8 cellular contexts compared by ENCODE assay signal in the genomic region with DNA sequence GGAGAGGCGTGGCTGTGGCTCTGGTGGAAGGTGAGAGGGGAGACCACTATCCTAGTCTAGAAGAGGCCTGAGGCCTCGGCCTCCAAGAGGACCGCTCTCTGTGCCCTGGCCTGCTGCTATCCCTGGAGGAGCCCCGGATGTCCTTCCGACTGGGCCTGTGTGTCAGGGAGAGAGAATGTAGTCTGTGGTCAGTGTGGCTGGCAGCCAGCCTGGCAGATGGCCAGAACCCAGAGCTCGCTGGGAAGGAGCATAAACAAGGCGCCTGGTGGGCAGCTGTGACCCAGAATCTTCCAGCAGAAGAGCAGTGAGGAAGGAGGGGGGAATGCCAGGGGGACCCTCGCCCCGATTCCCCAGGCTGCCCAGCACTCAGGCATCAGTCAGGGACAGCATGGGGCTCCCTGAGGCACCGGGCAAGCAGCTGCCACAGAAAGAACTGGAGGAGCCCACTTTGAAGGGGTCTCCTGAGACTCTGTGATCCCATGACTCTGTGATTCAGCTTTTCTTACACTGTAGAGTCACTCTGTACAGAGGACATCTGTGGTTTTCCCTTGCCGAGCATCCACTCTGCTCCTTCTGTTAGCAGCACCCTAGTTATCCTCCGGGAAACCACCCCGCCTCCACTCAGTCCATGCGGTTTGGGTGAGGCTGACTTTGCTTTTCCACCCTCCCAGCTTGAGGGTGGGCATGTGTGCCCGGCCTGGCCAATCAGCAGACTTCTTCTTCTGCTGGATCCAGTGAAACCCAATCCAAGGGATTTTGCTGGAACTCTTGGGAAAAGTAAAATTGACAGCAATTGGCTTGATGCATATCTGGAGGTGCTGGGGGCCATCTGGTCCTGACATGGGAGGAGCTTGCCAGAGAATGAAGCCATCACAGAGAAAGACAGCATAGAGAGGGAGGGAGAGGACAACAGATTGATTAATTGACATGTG. TPM values are rescaled to one million over a fixed set of nuclear protein-coding genes. Genes with fewer than 3 reads are reported as not detected.
A peak's percentile ranks its signal among the peaks of the same experiment; 100 is the strongest.
DNase-seq lines count a peak whose midpoint lies in the region; ATAC-seq and TF ChIP-seq lines count a peak whose summit lies in the region.

No MANE protein-coding gene starts in this region.

- no peak for TF ChIP-seq CTCF in glutamatergic neuron (IDR thresholded peaks at IDR 0.05; ENCODE audit: partially characterized antibody, unreplicated experiment)

- H3K4me1 Mint-ChIP-seq in activated T-cell treated with anti-CD3 and anti-CD28 coated beads, Interleukin-2, amount 50 U/mL, for 72 hours (ENCODE audit: low read depth): peaks cover 10% of the 10 kb centered on the region
- peaks cover 51% of the 10 kb centered on the region for H3K4me1 Mint-ChIP-seq in glutamatergic neuron (ENCODE audit: low read depth, unreplicated experiment)
- H3K4me1 Mint-ChIP-seq in effector memory CD8-positive, alpha-beta T cell (ENCODE audit: low read depth in 2 of 2): peaks cover 0 to 8% of the 10 kb centered on the region in 2 donors

- no peak overlapping the region for H3K4me3 Mint-ChIP-seq in activated T-cell treated with anti-CD3 and anti-CD28 coated beads, Interleukin-2, amount 50 U/mL, for 72 hours
- H3K4me3 Mint-ChIP-seq in glutamatergic neuron (ENCODE audit: unreplicated experiment): peak overlapping the region; percentile 86
- peak overlapping the region in 1 of 2 donors; percentile 15 for H3K4me3 Mint-ChIP-seq in effector memory CD8-positive, alpha-beta T cell

- DNase-seq in COR-L47 (lab: John Stamatoyannopoulos, UW) (peak; percentile 94), LoVo (ENCODE audit: low spot score) (peak; percentile 94), glutamatergic neuron (peak; percentile 89), nucleus accumbens (lab: John Stamatoyannopoulos, UW) (peak; percentile 22 to 93 (median 81)), GDM1 (lab: John Stamatoyannopoulos, UW) (no peak)
- peak in 1 of 2 donors; percentile 1 for DNase-seq in activated T-cell treated with anti-CD3 and anti-CD28 coated beads, Interleukin-2, amount 50 U/mL, for 72 hours
- DNase-seq in effector memory CD8-positive, alpha-beta T cell: no peak

- H3K27ac Mint-ChIP-seq in activated T-cell treated with anti-CD3 and anti-CD28 coated beads, Interleukin-2, amount 50 U/mL, for 72 hours: no peak overlapping the region
- peak overlapping the region; percentile 97 for H3K27ac Mint-ChIP-seq in glutamatergic neuron (ENCODE audit: unreplicated experiment)
- H3K27ac Mint-ChIP-seq in effector memory CD8-positive, alpha-beta T cell: no peak overlapping the region

- ATAC-seq in activated T-cell treated with anti-CD3 and anti-CD28 coated beads, Interleukin-2, amount 50 U/mL, for 72 hours (replicated peaks in 1 of 2): peak; percentile 33 to 47
- no peak for ATAC-seq in effector memory CD8-positive, alpha-beta T cell (replicated peaks)
- ATAC-seq in GM18868 (IDR thresholded peaks at IDR 0.05; ENCODE audit: unreplicated experiment): no peak

- H3K36me3 Mint-ChIP-seq in activated T-cell treated with anti-CD3 and anti-CD28 coated beads, Interleukin-2, amount 50 U/mL, for 72 hours (ENCODE audit: insufficient read depth in 2 of 2): no peaks in the 10 kb centered on the region
- H3K36me3 Mint-ChIP-seq in glutamatergic neuron (ENCODE audit: unreplicated experiment): no peaks in the 10 kb centered on the region
- H3K36me3 Mint-ChIP-seq in effector memory CD8-positive, alpha-beta T cell (ENCODE audit: insufficient read depth): no peaks in the 10 kb centered on the region

- H3K9me3 Mint-ChIP-seq in activated T-cell treated with anti-CD3 and anti-CD28 coated beads, Interleukin-2, amount 50 U/mL, for 72 hours: no peaks in the 10 kb centered on the region
- peaks cover 22% of the 10 kb centered on the region for H3K9me3 Mint-ChIP-seq in glutamatergic neuron (ENCODE audit: unreplicated experiment)
- no peaks in the 10 kb centered on the region for H3K9me3 Mint-ChIP-seq in effector memory CD8-positive, alpha-beta T cell

- peaks cover 30% of the 10 kb centered on the region for H3K27me3 Mint-ChIP-seq in activated T-cell treated with anti-CD3 and anti-CD28 coated beads, Interleukin-2, amount 50 U/mL, for 72 hours (ENCODE audit: low read depth)
- H3K27me3 Mint-ChIP-seq in glutamatergic neuron (ENCODE audit: unreplicated experiment): peaks cover 16% of the 10 kb centered on the region
- peaks cover 58 to 77% of the 10 kb centered on the region in 2 donors for H3K27me3 Mint-ChIP-seq in effector memory CD8-positive, alpha-beta T cell

RNA-seq across cellular contexts. Expression of gene PWWP2A, which starts 46.2 kb away (rescaled TPM):
- 10 to 100 TPM; 14.9 to 21.3 TPM for total RNA-seq in activated T-cell treated with anti-CD3 and anti-CD28 coated beads, Interleukin-2, amount 50 U/mL, for 72 hours
- total RNA-seq in glutamatergic neuron (ENCODE audit: unreplicated experiment): 75.7 TPM

Comparison
In these comparisons a context has a peak if more than half of its experiments do, and no peak if none do; other contexts are left out.
1. DNase-seq: peak in COR-L47 (single experiment), LoVo (single experiment), glutamatergic neuron (single experiment) and nucleus accumbens (56 of 56); none in effector memory CD8-positive, alpha-beta T cell (0 of 3) and GDM1 (single experiment).
2. ATAC-seq: peak in activated T-cell treated with anti-CD3 and anti-CD28 coated beads, Interleukin-2, amount 50 U/mL, for 72 hours (2 of 2); none in effector memory CD8-positive, alpha-beta T cell (single experiment) and GM18868 (single experiment).